34 cellular contexts compared by ENCODE assay signal in genomic region chr2:105242286-105242993, GRCh38. TPM values are rescaled to one million over a fixed set of nuclear protein-coding genes. Genes with fewer than 3 reads are reported as not detected.
"Had no signal": no experiment of that assay in that cellular context is flagged by ENCODE, and none has a peak within 500 bp of the region (broad histone marks: within the 10 kb centered on the region; RNA-seq: fewer than 3 reads in every experiment).

No MANE protein-coding gene starts in this region.

- H3K36me3 ChIP-seq: adrenal gland, esophagus muscularis mucosa, gastrocnemius medialis, WERI-Rb-1 had no signal

- H3K4me3 Mint-ChIP-seq: activated B cell treated with CpG ODN at 0.5 μM for 24 hours; activated CD8-positive, alpha-beta T cell treated with anti-CD3 and anti-CD28 coated beads for 36 hours; activated naive CD8-positive, alpha-beta T cell; activated T-cell treated with anti-CD3 and anti-CD28 coated beads, Interleukin-2, amount 50 U/mL, for 4 hours; activated T-helper 17 cell treated with anti-CD3 and anti-CD28 coated beads, Interleukin-2, amount 50 U/mL, for 72 hours; effector memory CD8-positive, alpha-beta T cell; T-helper 17 cell; T-helper 2 cell treated with Interferon-gamma antibody and Interleukin-4, amounts not matched to agents 5 μg/mL and 100 μg/mL, for 36 hours had no signal

- H3K4me1 ChIP-seq: adrenal gland, body of pancreas, foreskin keratinocyte, gastrocnemius medialis had no signal

- H3K9me3 Mint-ChIP-seq: activated B cell treated with CpG ODN at 0.5 μM for 24 hours; activated CD8-positive, alpha-beta T cell treated with anti-CD3 and anti-CD28 coated beads for 36 hours; activated T-cell treated with anti-CD3 and anti-CD28 coated beads, Interleukin-2, amount 50 U/mL, for 4 hours; activated T-helper 17 cell treated with anti-CD3 and anti-CD28 coated beads, Interleukin-2, amount 50 U/mL, for 72 hours; effector memory CD8-positive, alpha-beta T cell; T-helper 2 cell treated with Interferon-gamma antibody and Interleukin-4, amounts not matched to agents 5 μg/mL and 100 μg/mL, for 36 hours had no signal

- H3K4me3 ChIP-seq: adrenal gland, body of pancreas, esophagus muscularis mucosa, gastrocnemius medialis had no signal

- ATAC-seq: activated CD4-positive, CD25-positive, alpha-beta regulatory T cell treated with anti-CD3 and anti-CD28 coated beads, Interleukin-2, amount 50 U/mL, for 24 hours; activated CD8-positive, alpha-beta T cell treated with anti-CD3 and anti-CD28 coated beads for 36 hours; activated T-cell treated with anti-CD3 and anti-CD28 coated beads, Interleukin-2, amount 50 U/mL, for 4 hours; activated T-helper 17 cell treated with anti-CD3 and anti-CD28 coated beads, Interleukin-2, amount 50 U/mL, for 72 hours; body of pancreas; effector memory CD8-positive, alpha-beta T cell; foreskin keratinocyte; gastrocnemius medialis; T-helper 17 cell had no signal

- H3K27ac ChIP-seq: adrenal gland, body of pancreas, esophagus muscularis mucosa, foreskin keratinocyte, gastrocnemius medialis, WERI-Rb-1 had no signal

- H3K27ac Mint-ChIP-seq: activated B cell treated with CpG ODN at 0.5 μM for 24 hours; activated CD8-positive, alpha-beta T cell treated with anti-CD3 and anti-CD28 coated beads for 36 hours; activated naive CD8-positive, alpha-beta T cell; activated T-helper 17 cell treated with anti-CD3 and anti-CD28 coated beads, Interleukin-2, amount 50 U/mL, for 72 hours; effector memory CD8-positive, alpha-beta T cell; T-helper 17 cell; T-helper 2 cell treated with Interferon-gamma antibody and Interleukin-4, amounts not matched to agents 5 μg/mL and 100 μg/mL, for 36 hours had no signal

- H3K27me3 ChIP-seq: adrenal gland, body of pancreas, esophagus muscularis mucosa, gastrocnemius medialis had no signal

- H3K9me3 ChIP-seq: adrenal gland, body of pancreas, esophagus muscularis mucosa, gastrocnemius medialis had no signal

- DNase-seq: activated B cell treated with CpG ODN at 0.5 μM for 24 hours; activated CD4-positive, alpha-beta T cell treated with anti-CD3 and anti-CD28 coated beads for 48 hours; activated CD4-positive, alpha-beta T cell treated with anti-CD3 and anti-CD28 coated beads, Interleukin-2, amount 50 U/mL, for 1 hour; activated CD4-positive, alpha-beta T cell treated with anti-CD3 and anti-CD28 coated beads, Interleukin-2, amount 50 U/mL, for 48 hours; activated CD8-positive, alpha-beta memory T cell treated with anti-CD3 and anti-CD28 coated beads for 24 hours; activated CD8-positive, alpha-beta T cell treated with anti-CD3 and anti-CD28 coated beads for 36 hours; activated effector memory CD4-positive, alpha-beta T cell treated with Interleukin-2 at 50 U/mL for 16 hours; activated gamma-delta T cell treated with Interleukin-2 at 50 U/mL for 16 hours; activated naive CD4-positive, alpha-beta T cell treated with anti-CD3 and anti-CD28 coated beads, Interleukin-2, amount 50 U/mL, for 16 hours; activated naive CD4-positive, alpha-beta T cell treated with Interleukin-2 at 50 U/mL for 16 hours; activated T-cell treated with anti-CD3 and anti-CD28 coated beads, Interleukin-2, amount 50 U/mL, for 4 hours; adrenal gland; amygdala; aorta; body of pancreas; caudate nucleus; cortex of kidney; dermis blood vessel endothelial cell; effector CD4-positive, alpha-beta T cell; effector memory CD8-positive, alpha-beta T cell; erythroblast; foreskin keratinocyte; gastrocnemius medialis; T-helper 1 cell; T-helper 17 cell; T1000; WERI-Rb-1 had no signal

- FAIRE-seq: colon had no signal

- H3K4me1 Mint-ChIP-seq: activated T-helper 17 cell treated with anti-CD3 and anti-CD28 coated beads, Interleukin-2, amount 50 U/mL, for 72 hours had no signal

- H3K27me3 Mint-ChIP-seq: activated B cell treated with CpG ODN at 0.5 μM for 24 hours; activated CD8-positive, alpha-beta T cell treated with anti-CD3 and anti-CD28 coated beads for 36 hours; activated T-helper 17 cell treated with anti-CD3 and anti-CD28 coated beads, Interleukin-2, amount 50 U/mL, for 72 hours had no signal

- H3K36me3 Mint-ChIP-seq: activated naive CD8-positive, alpha-beta T cell had no signal

RNA-seq across cellular contexts. Expression of gene GPR45, which starts 0.9 kb away (rescaled TPM):
- total RNA-seq: activated B cell treated with CpG ODN at 0.5 μM for 24 hours; activated CD8-positive, alpha-beta T cell treated with anti-CD3 and anti-CD28 coated beads for 36 hours; activated T-cell treated with anti-CD3 and anti-CD28 coated beads, Interleukin-2, amount 50 U/mL, for 4 hours; activated T-helper 17 cell treated with anti-CD3 and anti-CD28 coated beads, Interleukin-2, amount 50 U/mL, for 72 hours; aorta; body of pancreas; chondrocyte; dermis blood vessel endothelial cell; esophagus muscularis mucosa; foreskin keratinocyte; gastrocnemius medialis; T-helper 17 cell had no signal
- polyA plus RNA-seq: adrenal gland, foreskin keratinocyte had no signal
